ENCODE assay signal across 11 cellular contexts in genomic region chr6:158506577-158506976, GRCh38. TPM values are rescaled to one million over a fixed set of nuclear protein-coding genes. Genes with fewer than 3 reads are reported as not detected.
DNase-seq lines count a peak whose midpoint lies in the region; ATAC-seq, FAIRE-seq and TF ChIP-seq lines count a peak whose summit lies in the region.
"Had no signal": no experiment of that assay in that cellular context is flagged by ENCODE, and none has a peak within 500 bp of the region (broad histone marks: within the 10 kb centered on the region; RNA-seq: fewer than 3 reads in every experiment).

No MANE protein-coding gene starts in this region.

- no peaks in the 10 kb centered on the region for H3K27me3 ChIP-seq in CD4-positive, CD25-positive, alpha-beta regulatory T cell (ENCODE audit: control insufficient read depth, insufficient read depth, low read length)
- H3K27me3 ChIP-seq in astrocyte (ENCODE audit: insufficient read depth, low read length) (no peaks in the 10 kb centered on the region), kidney epithelial cell (ENCODE audit: control insufficient read depth, insufficient read depth, low read length) (no peaks in the 10 kb centered on the region), prostate gland (replicated peaks; ENCODE audit: insufficient read depth) (no peaks in the 10 kb centered on the region)
- H3K27me3 ChIP-seq: neutrophil, tibial artery had no signal

- TF ChIP-seq POLR2A in prostate gland (IDR thresholded peaks at IDR 0.05): no peak

- intact Hi-C loops in prostate gland (cut with DNase I): no loop called here

- H3K4me3 ChIP-seq in CD4-positive, CD25-positive, alpha-beta regulatory T cell (ENCODE audit: low read depth, low read length): no peak overlapping the region
- H3K4me3 ChIP-seq in astrocyte (ENCODE audit: insufficient read depth, low read depth, low read length) (no peak overlapping the region), kidney epithelial cell (ENCODE audit: low read depth, low read length) (no peak overlapping the region), prostate gland (no peak overlapping the region)
- H3K4me3 ChIP-seq: tibial artery had no signal

- ATAC-seq in CD4-positive, CD25-positive, alpha-beta regulatory T cell (ENCODE audit: low read depth in 2 of 2): no peak

- peak; percentile 38 for TF ChIP-seq CTCF in astrocyte (IDR thresholded peaks at IDR 0.05; ENCODE audit: insufficient read depth, low read depth, low read length)
- peak; percentile 37 for TF ChIP-seq CTCF in kidney epithelial cell (IDR thresholded peaks at IDR 0.05; ENCODE audit: insufficient read depth, low read length, poor library complexity, severe bottlenecking)
- no peak for TF ChIP-seq CTCF in prostate gland (IDR thresholded peaks at IDR 0.05)

- no peaks in the 10 kb centered on the region for H3K4me1 ChIP-seq in CD4-positive, CD25-positive, alpha-beta regulatory T cell (ENCODE audit: control insufficient read depth, insufficient read depth, low read length, poor library complexity, severe bottlenecking)
- H3K4me1 ChIP-seq in astrocyte (ENCODE audit: insufficient read depth, low read length): no peaks in the 10 kb centered on the region
- no peaks in the 10 kb centered on the region for H3K4me1 ChIP-seq in prostate gland (replicated peaks)
- H3K4me1 ChIP-seq: tibial artery had no signal

- peak overlapping the region in 2 of 3 donors; percentile 41 to 52 for H3K27ac Mint-ChIP-seq in CD4-positive, CD25-positive, alpha-beta regulatory T cell
- no peak overlapping the region for H3K27ac Mint-ChIP-seq in astrocyte (ENCODE audit: unreplicated experiment)

- no peaks in the 10 kb centered on the region for H3K79me2 ChIP-seq in astrocyte (ENCODE audit: insufficient read depth, low read length)

- H3K9me3 Mint-ChIP-seq in CD4-positive, CD25-positive, alpha-beta regulatory T cell: no peaks in the 10 kb centered on the region
- H3K9me3 Mint-ChIP-seq in astrocyte (ENCODE audit: unreplicated experiment): no peaks in the 10 kb centered on the region

- peaks cover 10% of the 10 kb centered on the region for H3K36me3 ChIP-seq in CD4-positive, CD25-positive, alpha-beta regulatory T cell (ENCODE audit: control insufficient read depth, insufficient read depth, low read length)
- H3K36me3 ChIP-seq in astrocyte (ENCODE audit: insufficient read depth, low read length) (peaks cover 6% of the 10 kb centered on the region), kidney epithelial cell (ENCODE audit: control insufficient read depth, insufficient read depth, low read length) (peaks cover 2% of the 10 kb centered on the region), prostate gland (no peaks in the 10 kb centered on the region)
- H3K36me3 ChIP-seq: neutrophil had no signal

- H2AFZ ChIP-seq in astrocyte (ENCODE audit: low read depth, low read length): no peak overlapping the region

- FAIRE-seq in HTR-8/SVneo (lab: Jason Lieb, UNC) (no peak), astrocyte (lab: Jason Lieb, UNC) (no peak)

- no peaks in the 10 kb centered on the region for H3K9me3 ChIP-seq in CD4-positive, CD25-positive, alpha-beta regulatory T cell (ENCODE audit: control insufficient read depth in 2 of 2, low read length in 2 of 2)
- H3K9me3 ChIP-seq in astrocyte (ENCODE audit: insufficient read depth, low read depth, low read length) (no peaks in the 10 kb centered on the region), prostate gland (no peaks in the 10 kb centered on the region)
- H3K9me3 ChIP-seq: neutrophil, tibial artery had no signal

- 71% methylated on average over 11 of the region's 11 CpGs for WGBS in prostate gland

- no peaks in the 10 kb centered on the region for H4K20me1 ChIP-seq in astrocyte (ENCODE audit: insufficient read depth, low read length)

- no peak overlapping the region for H3K4me3 Mint-ChIP-seq in CD4-positive, CD25-positive, alpha-beta regulatory T cell
- H3K4me3 Mint-ChIP-seq in astrocyte (ENCODE audit: unreplicated experiment): no peak overlapping the region

- no peak for DNase-seq in CD4-positive, CD25-positive, alpha-beta regulatory T cell
- DNase-seq in HTR-8/SVneo (ENCODE audit: insufficient read length, low spot score) (peak; percentile 26), astrocyte (ENCODE audit: low read depth) (peak; percentile 22), kidney epithelial cell (ENCODE audit: low read depth) (no peak), mucosa of gallbladder (ENCODE audit: low spot score) (no peak), medulla oblongata (ENCODE audit: extremely low spot score) (no peak), prostate gland (ENCODE audit: low spot score) (no peak)
- DNase-seq in stimulated activated CD4-positive, alpha-beta T cell treated with anti-CD3 and anti-CD28 coated beads, Interleukin-4, amount 100 ng/mL, for 4 hours: no peak
- DNase-seq: NCI-H226, tibial artery had no signal

- no peak overlapping the region for H3K9ac ChIP-seq in astrocyte (ENCODE audit: low read length)

- peaks cover 0 to 3% (median 1%) of the 10 kb centered on the region in 4 donors for H3K4me1 Mint-ChIP-seq in CD4-positive, CD25-positive, alpha-beta regulatory T cell
- H3K4me1 Mint-ChIP-seq in astrocyte (ENCODE audit: low read depth, unreplicated experiment): peaks cover 2% of the 10 kb centered on the region

- no peaks in the 10 kb centered on the region for H3K27me3 Mint-ChIP-seq in CD4-positive, CD25-positive, alpha-beta regulatory T cell
- H3K27me3 Mint-ChIP-seq in astrocyte (ENCODE audit: low read depth, unreplicated experiment): no peaks in the 10 kb centered on the region

- no peak overlapping the region for H3K4me2 ChIP-seq in astrocyte (ENCODE audit: low read length)

- H3K27ac ChIP-seq in CD4-positive, CD25-positive, alpha-beta regulatory T cell (ENCODE audit: insufficient read depth, low read length, poor library complexity, severe bottlenecking): no peak overlapping the region
- no peak overlapping the region for H3K27ac ChIP-seq in astrocyte (ENCODE audit: low read depth, low read length)
- no peak overlapping the region for H3K27ac ChIP-seq in prostate gland
- H3K27ac ChIP-seq: neutrophil, tibial artery had no signal

- peaks cover 40% of the 10 kb centered on the region for H3K36me3 Mint-ChIP-seq in CD4-positive, CD25-positive, alpha-beta regulatory T cell
- H3K36me3 Mint-ChIP-seq in astrocyte (ENCODE audit: low read depth, unreplicated experiment): peaks cover 21% of the 10 kb centered on the region

RNA-seq across cellular contexts. Expression of gene TMEM181, which starts 53.3 kb away (rescaled TPM):
- total RNA-seq in CD4-positive, CD25-positive, alpha-beta regulatory T cell: 21.2 TPM
- 1 to 10 TPM; 4.9 to 5.7 (median 5.5) TPM for polyA plus RNA-seq in CD4-positive, CD25-positive, alpha-beta regulatory T cell
- total RNA-seq in astrocyte (31.0 and 33.3 TPM in 2 replicates), kidney epithelial cell (22.1 and 25.0 TPM in 2 replicates), mucosa of gallbladder (37.9 TPM), prostate gland (10 to 100 TPM; 26.0 to 67.9 TPM)

Comparison
In these comparisons a context has a peak if more than half of its experiments do, and no peak if none do; other contexts are left out.
1. DNase-seq: peak in HTR-8/SVneo (single experiment) and astrocyte (single experiment); none in CD4-positive, CD25-positive, alpha-beta regulatory T cell (0 of 3), kidney epithelial cell (single experiment), mucosa of gallbladder (single experiment), stimulated activated CD4-positive, alpha-beta T cell treated with anti-CD3 and anti-CD28 coated beads, Interleukin-4, amount 100 ng/mL, for 4 hours (0 of 2), medulla oblongata (single experiment) and prostate gland (single experiment).
2. CTCF ChIP-seq: peak in astrocyte (single experiment) and kidney epithelial cell (single experiment); none in prostate gland (0 of 4).